8 cellular contexts compared by ENCODE assay signal in the genomic region with DNA sequence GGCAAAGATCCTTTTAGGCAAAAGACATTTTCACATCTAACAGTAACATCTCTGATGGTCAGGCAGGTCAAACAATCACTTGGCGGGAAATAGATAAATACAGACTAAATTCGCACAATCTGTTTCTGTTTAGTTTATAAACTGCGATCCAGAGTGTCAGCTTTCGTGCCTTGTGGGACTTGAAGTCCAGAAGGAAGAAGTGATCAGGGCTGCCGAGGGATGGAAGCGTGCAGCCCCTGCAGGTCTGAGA. TPM values are rescaled to one million over a fixed set of nuclear protein-coding genes. Genes with fewer than 3 reads are reported as not detected.
DNase-seq lines count a peak whose midpoint lies in the region; FAIRE-seq and TF ChIP-seq lines count a peak whose summit lies in the region.

No MANE protein-coding gene starts in this region.

- H3K4me1 ChIP-seq in esophagus (ENCODE audit: control insufficient read depth in 2 of 2, insufficient read depth in 2 of 2, low read length in 1 of 2) (peaks cover 0 to 2% of the 10 kb centered on the region in 2 donors), parathyroid adenoma (peaks cover 5% of the 10 kb centered on the region)

- TF ChIP-seq CTCF in D721Med (IDR thresholded peaks at IDR 0.05; ENCODE audit: insufficient read depth, missing control alignments) (no peak), parathyroid adenoma (IDR thresholded peaks at IDR 0.05) (no peak)

- peak; percentile 72 for FAIRE-seq in D721Med (lab: Jason Lieb, UNC)

- no peaks in the 10 kb centered on the region for H3K36me3 ChIP-seq in esophagus (ENCODE audit: control insufficient read depth in 2 of 2, insufficient read depth in 2 of 2, low read length in 1 of 2)
- no peaks in the 10 kb centered on the region for H3K36me3 ChIP-seq in parathyroid adenoma (ENCODE audit: control insufficient read depth, insufficient read depth, low read length)

- no peak overlapping the region for H3K9ac ChIP-seq in parathyroid adenoma

- WGBS in esophagus, 2 donors: 0 to 2% methylated on average over 6 of the region's 6 CpGs

- H3K4me3 ChIP-seq in esophagus (ENCODE audit: low read depth in 1 of 2, low read length in 2 of 2) (peak overlapping the region; percentile 22 to 69), parathyroid adenoma (ENCODE audit: low read depth, low read length) (peak overlapping the region; percentile 89)

- DNase-seq in D721Med (ENCODE audit: insufficient read length, low spot score) (no peak), NCI-H2196 treated with DMSO at 0.1 percent for 48 hours (lab: John Stamatoyannopoulos, UW; ENCODE audit: unreplicated experiment) (no peak), KG1 (lab: John Stamatoyannopoulos, UW) (no peak), caudate nucleus (lab: John Stamatoyannopoulos, UW) (no peak), OCI-M2 (lab: John Stamatoyannopoulos, UW; ENCODE audit: unreplicated experiment) (no peak)

- H3K9me3 ChIP-seq in esophagus (ENCODE audit: control insufficient read depth in 2 of 2, insufficient read depth in 1 of 2, low read depth in 1 of 2, low read length in 1 of 2) (no peaks in the 10 kb centered on the region), parathyroid adenoma (ENCODE audit: control insufficient read depth, low read length) (no peaks in the 10 kb centered on the region)

- H3K27me3 ChIP-seq in esophagus (ENCODE audit: control insufficient read depth in 1 of 2, insufficient read depth in 2 of 2, low read length in 2 of 2) (no peaks in the 10 kb centered on the region), parathyroid adenoma (ENCODE audit: control insufficient read depth, insufficient read depth, low read length) (no peaks in the 10 kb centered on the region)

- H2AFZ ChIP-seq in parathyroid adenoma: peak overlapping the region; percentile 83

- no peaks in the 10 kb centered on the region for H3K79me2 ChIP-seq in parathyroid adenoma

- H3K27ac ChIP-seq in esophagus (ENCODE audit: low read depth in 2 of 2, low read length in 1 of 2) (no peak overlapping the region), parathyroid adenoma (peak overlapping the region; percentile 96), caudate nucleus (ENCODE audit: low read depth, low read length) (no peak overlapping the region)

- peak overlapping the region; percentile 89 for H3K4me2 ChIP-seq in parathyroid adenoma (ENCODE audit: low read length)

TF ChIP-seq in PFSK-1, 5 proteins besides CTCF, POLR2A, EP300 and RAD21:
- 0 out of 2 replicates have a peak, but pooled peaks have one; percentile 8 for TF ChIP-seq TAF1 (IDR thresholded peaks at IDR 0.05; ENCODE audit: borderline replicate concordance, insufficient read depth, low read length)
- no peak for TF ChIP-seq POLR2AphosphoS5 (IDR thresholded peaks at IDR 0.05; ENCODE audit: low read depth, low read length)
TF ChIP-seq in PFSK-1: peak in this region for 1.

RNA-seq across cellular contexts. Expression of a gene that starts 0.2 kb away (rescaled TPM):
- 5.9 TPM for polyA plus RNA-seq in PFSK-1 (2012; ENCODE audit: insufficient read length, low read depth)
- polyA plus RNA-seq in esophagus: 1 to 10 TPM; 2.6 to 5.7 TPM

RNA-seq across cellular contexts. Expression of a gene that starts 16.8 kb away (rescaled TPM):
- polyA plus RNA-seq in PFSK-1 (2012; ENCODE audit: insufficient read length, low read depth): 5.7 TPM
- polyA plus RNA-seq in esophagus: 10 to 100 TPM; 10.5 to 20.3 TPM
